15 cellular contexts compared by ENCODE assay signal in genomic region chr5:10445352-10445751, GRCh38. TPM values are rescaled to one million over a fixed set of nuclear protein-coding genes. Genes with fewer than 3 reads are reported as not detected.
DNase-seq lines count a peak whose midpoint lies in the region; ATAC-seq, FAIRE-seq and TF ChIP-seq lines count a peak whose summit lies in the region.
"Had no signal": no experiment of that assay in that cellular context is flagged by ENCODE, and none has a peak within 500 bp of the region (broad histone marks: within the 10 kb centered on the region; RNA-seq: fewer than 3 reads in every experiment).

No MANE protein-coding gene starts in this region.

- H3K36me3 Mint-ChIP-seq in CD4-positive, alpha-beta T cell (ENCODE audit: low read depth): no peaks in the 10 kb centered on the region
- peaks cover 3% of the 10 kb centered on the region for H3K36me3 Mint-ChIP-seq in IgD-negative memory B cell
- no peaks in the 10 kb centered on the region for H3K36me3 Mint-ChIP-seq in T-helper 17 cell (ENCODE audit: low read depth)
- peaks cover 6% of the 10 kb centered on the region for H3K36me3 Mint-ChIP-seq in endothelial cell (ENCODE audit: low read depth, unreplicated experiment)

- no peaks in the 10 kb centered on the region for H3K27me3 ChIP-seq in CD4-positive, alpha-beta T cell (ENCODE audit: control insufficient read depth, insufficient read depth, low read length)
- H3K27me3 ChIP-seq in gastrocnemius medialis: no peaks in the 10 kb centered on the region
- H3K27me3 ChIP-seq: suprapubic skin had no signal

- H3K9me3 ChIP-seq in CD4-positive, alpha-beta T cell (ENCODE audit: control insufficient read depth, low read length): no peaks in the 10 kb centered on the region
- no peaks in the 10 kb centered on the region for H3K9me3 ChIP-seq in T-helper 17 cell (ENCODE audit: control insufficient read depth, low read length, poor library complexity, severe bottlenecking)
- no peaks in the 10 kb centered on the region for H3K9me3 ChIP-seq in gastrocnemius medialis
- H3K9me3 ChIP-seq: Caco-2, suprapubic skin had no signal

- no peak overlapping the region for H3K4me3 ChIP-seq in gastrocnemius medialis
- H3K4me3 ChIP-seq: skin epidermis, suprapubic skin had no signal

- peaks cover 58% of the 10 kb centered on the region for H3K4me1 Mint-ChIP-seq in CD4-positive, alpha-beta T cell (ENCODE audit: low read depth)
- H3K4me1 Mint-ChIP-seq in IgD-negative memory B cell (peaks cover 23 to 29% (median 27%) of the 10 kb centered on the region in 3 donors), T-helper 17 cell (peaks cover 51% of the 10 kb centered on the region), endothelial cell (ENCODE audit: unreplicated experiment) (peaks cover 41% of the 10 kb centered on the region)

- DNase-seq in CD4-positive, alpha-beta T cell: no peak
- DNase-seq in T-helper 17 cell: no peak
- DNase-seq in endothelial cell (ENCODE audit: low spot score): no peak
- DNase-seq in gastrocnemius medialis: no peak
- no peak for DNase-seq in frontal cortex (ENCODE audit: low spot score in 2 of 2)
- no peak for DNase-seq in DMS153 (lab: John Stamatoyannopoulos, UW)
- DNase-seq: activated CD8-positive, alpha-beta memory T cell treated with anti-CD3 and anti-CD28 coated beads for 24 hours; Caco-2; HCEC 1CT; NCI-H1092 had no signal

- CTCF ChIA-PET in CD4-positive, alpha-beta T cell (lab: Charles Lee): no interaction called here

- H3K9me3 Mint-ChIP-seq in CD4-positive, alpha-beta T cell: no peaks in the 10 kb centered on the region
- H3K9me3 Mint-ChIP-seq in IgD-negative memory B cell (no peaks in the 10 kb centered on the region), endothelial cell (ENCODE audit: unreplicated experiment) (no peaks in the 10 kb centered on the region)
- H3K9me3 Mint-ChIP-seq: dendritic cell treated with granulocyte-macrophage colony-stimulating factor and Interleukin-4, amounts not matched to agents 40 ng/mL and 50 ng/mL, for 4 days had no signal

- H3K27ac Mint-ChIP-seq in CD4-positive, alpha-beta T cell: peak overlapping the region; percentile 1
- H3K27ac Mint-ChIP-seq in IgD-negative memory B cell: peak overlapping the region in 1 of 3 donors; percentile 20
- peak overlapping the region; percentile 86 for H3K27ac Mint-ChIP-seq in T-helper 17 cell
- H3K27ac Mint-ChIP-seq in endothelial cell (ENCODE audit: unreplicated experiment): peak overlapping the region; percentile 76
- H3K27ac Mint-ChIP-seq: dendritic cell treated with granulocyte-macrophage colony-stimulating factor and Interleukin-4, amounts not matched to agents 40 ng/mL and 50 ng/mL, for 4 days had no signal

- ATAC-seq in CD4-positive, alpha-beta T cell (ENCODE audit: poor library complexity): no peak
- ATAC-seq in T-helper 17 cell (no peak), gastrocnemius medialis (no peak), HG02870 (IDR thresholded peaks at IDR 0.05; ENCODE audit: unreplicated experiment) (no peak)

- intact Hi-C loops in CD4-positive, alpha-beta T cell (cut with DNase I, micrococcal nuclease): loop anchor here in 1 of 2 experiments (5.0 kb wide), 2 partner anchors 117 to 317 kb away; partner anchors contain the start of genes ANKRD33B and DAP
- intact Hi-C loops in gastrocnemius medialis (cut with DNase I; ENCODE audit: low total_unique reads): no loop called here

- no peaks in the 10 kb centered on the region for H3K36me3 ChIP-seq in gastrocnemius medialis
- H3K36me3 ChIP-seq: suprapubic skin had no signal

- H3K4me3 Mint-ChIP-seq in CD4-positive, alpha-beta T cell: peak overlapping the region; percentile 61
- H3K4me3 Mint-ChIP-seq in IgD-negative memory B cell (peak overlapping the region; percentile 3 to 93 (median 56)), T-helper 17 cell (peak overlapping the region; percentile 51), endothelial cell (ENCODE audit: unreplicated experiment) (peak overlapping the region; percentile 20)
- H3K4me3 Mint-ChIP-seq: dendritic cell treated with granulocyte-macrophage colony-stimulating factor and Interleukin-4, amounts not matched to agents 40 ng/mL and 50 ng/mL, for 4 days had no signal

- no peak overlapping the region for H3K27ac ChIP-seq in CD4-positive, alpha-beta T cell (ENCODE audit: low read depth, low read length)
- H3K27ac ChIP-seq in gastrocnemius medialis: no peak overlapping the region
- H3K27ac ChIP-seq: skin epidermis, suprapubic skin had no signal

- H3K27me3 Mint-ChIP-seq in CD4-positive, alpha-beta T cell: no peaks in the 10 kb centered on the region
- H3K27me3 Mint-ChIP-seq in IgD-negative memory B cell (peaks cover 7% of the 10 kb centered on the region), T-helper 17 cell (no peaks in the 10 kb centered on the region), endothelial cell (ENCODE audit: unreplicated experiment) (peaks cover 11% of the 10 kb centered on the region)

- TF ChIP-seq CTCF in CD4-positive, alpha-beta T cell (IDR thresholded peaks at IDR 0.05): no peak
- no peak for TF ChIP-seq CTCF in endothelial cell (IDR thresholded peaks at IDR 0.05; ENCODE audit: unreplicated experiment)
- no peak for TF ChIP-seq CTCF in gastrocnemius medialis (IDR thresholded peaks at IDR 0.05 in 4 of 5, conservative IDR thresholded peaks at IDR 0.05 in 1 of 5)

- POLR2A ChIA-PET in CD4-positive, alpha-beta T cell (lab: Charles Lee): interaction anchor here (1.0 to 2.3 kb wide), 3 partner anchors 19 to 92 kb away, joined by 4 to 9 read pairs (median 5); partner anchors contain the start of gene MARCHF6

- no peak for TF ChIP-seq POLR2A in gastrocnemius medialis (IDR thresholded peaks at IDR 0.05)

- peaks cover 14 to 17% of the 10 kb centered on the region in 2 donors for H3K4me1 ChIP-seq in gastrocnemius medialis

- no peak for FAIRE-seq in frontal cortex (lab: Jason Lieb, UNC)

- in situ Hi-C loops in gastrocnemius medialis (cut with MboI; ENCODE audit: low sequenced_read_pairs in 4 of 4): no loop called here

RNA-seq across cellular contexts. Expression of gene ROPN1L, which starts 3.7 kb away (rescaled TPM):
- under 1 TPM; 0.42 to 0.58 TPM for total RNA-seq in CD4-positive, alpha-beta T cell
- 0.48 TPM for polyA plus RNA-seq in IgD-negative memory B cell
- total RNA-seq in T-helper 17 cell (1 to 10 TPM; 4.7 to 5.3 TPM), endothelial cell (ENCODE audit: unreplicated experiment) (4.0 TPM), gastrocnemius medialis (under 1 TPM in 1 of 4 donors, not detected in 3; 0.46 TPM), frontal cortex (1.2 TPM)
